In the genomic region with DNA sequence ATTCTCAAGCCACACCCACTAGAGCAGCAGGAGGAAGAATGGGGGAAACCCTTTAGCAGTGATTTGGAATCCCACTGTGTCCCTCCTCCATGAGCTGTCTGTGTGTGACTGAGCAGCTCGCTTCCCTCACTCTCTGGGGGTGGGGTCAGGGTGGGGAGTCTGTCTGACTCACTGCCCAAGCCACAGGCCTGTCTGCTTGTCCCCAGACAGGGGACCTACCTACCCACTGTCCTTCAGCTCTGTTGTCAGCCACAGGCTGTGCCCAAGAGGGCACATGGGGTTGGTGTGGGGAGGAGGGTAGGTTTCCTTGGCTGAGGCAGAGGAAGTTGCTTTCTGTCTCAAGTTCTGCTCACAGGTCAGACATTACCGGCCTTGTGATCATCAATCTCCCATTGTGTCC, we compare ENCODE assay signal across 1 cellular context.
TF ChIP-seq lines count a peak whose summit lies in the region.

No MANE protein-coding gene starts in this region.

TF ChIP-seq in H1, 55 proteins besides CTCF, POLR2A, EP300 and RAD21 (continued from another document):
- TF ChIP-seq, protein P1, sequence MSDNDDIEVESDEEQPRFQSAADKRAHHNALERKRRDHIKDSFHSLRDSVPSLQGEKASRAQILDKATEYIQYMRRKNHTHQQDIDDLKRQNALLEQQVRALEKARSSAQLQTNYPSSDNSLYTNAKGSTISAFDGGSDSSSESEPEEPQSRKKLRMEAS (IDR thresholded peaks at IDR 0.05) = no peak
- no peak for TF ChIP-seq NRF1 (IDR thresholded peaks at IDR 0.05; ENCODE audit: low read depth, low read length)
- no peak for TF ChIP-seq FOSL1 (IDR thresholded peaks at IDR 0.05; ENCODE audit: insufficient read depth, low read depth, low read length)
- no peak for TF ChIP-seq TEAD4 (IDR thresholded peaks at IDR 0.05; ENCODE audit: low read depth, low read length)
- TF ChIP-seq, protein P2, sequence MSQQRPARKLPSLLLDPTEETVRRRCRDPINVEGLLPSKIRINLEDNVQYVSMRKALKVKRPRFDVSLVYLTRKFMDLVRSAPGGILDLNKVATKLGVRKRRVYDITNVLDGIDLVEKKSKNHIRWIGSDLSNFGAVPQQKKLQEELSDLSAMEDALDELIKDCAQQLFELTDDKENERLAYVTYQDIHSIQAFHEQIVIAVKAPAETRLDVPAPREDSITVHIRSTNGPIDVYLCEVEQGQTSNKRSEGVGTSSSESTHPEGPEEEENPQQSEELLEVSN (IDR thresholded peaks at IDR 0.05) = no peak
- no peak for TF ChIP-seq CBX8 (IDR thresholded peaks at IDR 0.05; ENCODE audit: borderline replicate concordance, low read depth, low read length)
- TF ChIP-seq JUN (IDR thresholded peaks at IDR 0.05; ENCODE audit: low read depth, low read length) = no peak
- TF ChIP-seq KDM5A (IDR thresholded peaks at IDR 0.05; ENCODE audit: low read length) = no peak
- TF ChIP-seq SRF (IDR thresholded peaks at IDR 0.05; ENCODE audit: low read depth, low read length) = no peak
TF ChIP-seq in H1: peak in this region for 0.
